19 cellular contexts compared by ENCODE assay signal in the genomic region with DNA sequence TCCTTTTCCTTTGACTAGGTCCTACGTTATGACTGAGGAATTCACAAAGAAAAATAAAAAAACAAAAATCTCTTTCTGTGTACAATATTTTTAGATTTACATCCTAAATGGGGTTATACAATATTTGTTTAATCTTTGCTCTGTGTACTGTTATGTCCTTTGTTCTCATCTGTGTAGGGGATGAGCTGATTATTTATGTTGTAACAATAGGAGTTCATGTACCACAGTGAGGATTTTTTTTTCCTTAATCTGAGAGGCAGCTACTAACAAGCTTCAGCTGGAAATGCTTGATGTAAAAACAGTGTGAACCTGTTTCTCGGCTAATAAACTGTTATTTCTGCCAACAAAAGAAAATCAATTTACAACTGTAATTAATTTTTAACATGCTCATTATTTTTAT.
"Had no signal": no experiment of that assay in that cellular context is flagged by ENCODE, and none has a peak within 500 bp of the region (broad histone marks: within the 10 kb centered on the region; RNA-seq: fewer than 3 reads in every experiment).

No MANE protein-coding gene starts in this region.

- H3K9me3 Mint-ChIP-seq: dendritic cell treated with granulocyte-macrophage colony-stimulating factor and Interleukin-4, amounts not matched to agents 40 ng/mL and 50 ng/mL, for 4 days; naive B cell; stimulated activated memory B cell treated with anti-CD40 and anti-IgM and Interleukin-4, amounts not matched to agents 10 μg/mL and 1 μg/mL and 100 μg/mL, for 72 hours; stimulated activated naive CD8-positive, alpha-beta T cell treated with anti-CD3 and anti-CD28 coated beads, Interleukin-15, Interleukin-2, amounts not matched to agents 100 ng/mL and 50 ng/mL, for 24 hours had no signal

- H3K4me3 Mint-ChIP-seq: dendritic cell treated with granulocyte-macrophage colony-stimulating factor and Interleukin-4, amounts not matched to agents 40 ng/mL and 50 ng/mL, for 4 days; naive B cell; nephron; stimulated activated memory B cell treated with anti-CD40 and anti-IgM and Interleukin-4, amounts not matched to agents 10 μg/mL and 1 μg/mL and 100 μg/mL, for 72 hours; stimulated activated naive CD8-positive, alpha-beta T cell treated with anti-CD3 and anti-CD28 coated beads, Interleukin-15, Interleukin-2, amounts not matched to agents 100 ng/mL and 50 ng/mL, for 24 hours had no signal

- H3K4me1 Mint-ChIP-seq: naive B cell; nephron; stimulated activated memory B cell treated with anti-CD40 and anti-IgM and Interleukin-4, amounts not matched to agents 10 μg/mL and 1 μg/mL and 100 μg/mL, for 72 hours had no signal

- DNase-seq: esophagus squamous epithelium; foreskin melanocyte; head of caudate nucleus; left colon; left ventricle myocardium superior; naive B cell; psoas muscle; spleen; stimulated activated CD4-positive, alpha-beta T cell treated with anti-CD3 and anti-CD28 coated beads, Interleukin-15, amount 100 ng/mL, for 24 hours; stimulated activated CD4-positive, alpha-beta T cell treated with anti-CD3 and anti-CD28 coated beads, Interleukin-1b, Interleukin-23, amount 100 ng/mL, for 48 hours; stimulated activated CD4-positive, alpha-beta T cell treated with anti-CD3 and anti-CD28 coated beads, Interleukin-4, amount 100 ng/mL, for 24 hours; tibial artery; upper lobe of left lung; uterus had no signal

- ATAC-seq: left colon; left ventricle myocardium superior; psoas muscle; sciatic nerve; stimulated activated memory B cell treated with anti-CD40 and anti-IgM and Interleukin-4, amounts not matched to agents 10 μg/mL and 1 μg/mL and 100 μg/mL, for 72 hours had no signal

- H3K27ac Mint-ChIP-seq: dendritic cell treated with granulocyte-macrophage colony-stimulating factor and Interleukin-4, amounts not matched to agents 40 ng/mL and 50 ng/mL, for 4 days; naive B cell; nephron; stimulated activated naive CD8-positive, alpha-beta T cell treated with anti-CD3 and anti-CD28 coated beads, Interleukin-15, Interleukin-2, amounts not matched to agents 100 ng/mL and 50 ng/mL, for 24 hours had no signal

- H3K27me3 Mint-ChIP-seq: dendritic cell treated with granulocyte-macrophage colony-stimulating factor and Interleukin-4, amounts not matched to agents 40 ng/mL and 50 ng/mL, for 4 days; naive B cell; stimulated activated memory B cell treated with anti-CD40 and anti-IgM and Interleukin-4, amounts not matched to agents 10 μg/mL and 1 μg/mL and 100 μg/mL, for 72 hours; stimulated activated naive CD8-positive, alpha-beta T cell treated with anti-CD3 and anti-CD28 coated beads, Interleukin-15, Interleukin-2, amounts not matched to agents 100 ng/mL and 50 ng/mL, for 24 hours had no signal
